ENCODE assay signal across 10 cellular contexts in the genomic region with DNA sequence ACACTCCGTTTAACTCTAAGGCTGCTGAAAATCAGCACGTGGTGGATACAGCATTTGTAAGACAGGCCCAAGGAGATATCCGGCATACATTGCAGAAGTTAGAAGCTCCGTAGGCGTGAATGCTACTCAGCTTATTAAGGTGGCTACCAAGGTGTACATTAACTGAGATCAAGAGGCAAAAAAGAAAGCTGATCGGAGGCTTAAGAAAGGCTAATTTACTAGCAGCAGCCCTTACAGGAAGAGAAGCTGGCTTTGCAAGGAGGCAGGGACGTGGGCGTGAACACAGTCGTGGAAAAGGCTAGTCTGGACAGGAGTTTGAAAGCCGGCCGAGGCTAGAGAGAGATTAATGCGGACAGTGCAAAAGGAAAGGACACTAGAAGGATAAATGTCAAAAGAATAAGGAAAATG. TPM values are rescaled to one million over a fixed set of nuclear protein-coding genes. Genes with fewer than 3 reads are reported as not detected.
A peak's percentile ranks its signal among the peaks of the same experiment; 100 is the strongest.
DNase-seq lines count a peak whose midpoint lies in the region; ATAC-seq and TF ChIP-seq lines count a peak whose summit lies in the region.
"Had no signal": no experiment of that assay in that cellular context is flagged by ENCODE, and none has a peak within 500 bp of the region (broad histone marks: within the 10 kb centered on the region; RNA-seq: fewer than 3 reads in every experiment).

No MANE protein-coding gene starts in this region.

- H3K4me1 Mint-ChIP-seq in activated naive CD8-positive, alpha-beta T cell treated with anti-CD3 and anti-CD28 coated beads, Interleukin-2, amount 10 ng/mL, durations not matched to agents 7 days and 5 days, result no peaks in the 10 kb centered on the region
- H3K4me1 Mint-ChIP-seq in activated naive CD8-positive, alpha-beta T cell treated with anti-CD3 and anti-CD28 coated beads for 36 hours, result no peaks in the 10 kb centered on the region

- H3K4me3 ChIP-seq in effector memory CD4-positive, alpha-beta T cell (ENCODE audit: insufficient read depth, low read depth, low read length, poor library complexity, severe bottlenecking), result no peak overlapping the region
- H3K4me3 ChIP-seq in muscle layer of duodenum (ENCODE audit: low read depth in 1 of 2, low read length in 2 of 2) (peak overlapping the region; percentile 82 to 84), BE2C (ENCODE audit: low read depth, low read length) (no peak overlapping the region)

- H3K27me3 Mint-ChIP-seq in activated naive CD8-positive, alpha-beta T cell treated with anti-CD3 and anti-CD28 coated beads, Interleukin-2, amount 10 ng/mL, durations not matched to agents 7 days and 5 days, result peaks cover 2% of the 10 kb centered on the region
- no peaks in the 10 kb centered on the region for H3K27me3 Mint-ChIP-seq in activated naive CD8-positive, alpha-beta T cell treated with anti-CD3 and anti-CD28 coated beads for 36 hours

- H3K27me3 ChIP-seq in effector memory CD4-positive, alpha-beta T cell (replicated peaks; ENCODE audit: control insufficient read depth, insufficient read depth, low read length, poor library complexity, severe bottlenecking), result no peaks in the 10 kb centered on the region
- H3K27me3 ChIP-seq in muscle layer of duodenum (ENCODE audit: low read depth, low read length), result no peaks in the 10 kb centered on the region
- no peaks in the 10 kb centered on the region for H3K27me3 ChIP-seq in BE2C

- H3K4me3 Mint-ChIP-seq in activated naive CD8-positive, alpha-beta T cell treated with anti-CD3 and anti-CD28 coated beads, Interleukin-2, amount 10 ng/mL, durations not matched to agents 7 days and 5 days, result no peak overlapping the region
- no peak overlapping the region for H3K4me3 Mint-ChIP-seq in activated naive CD8-positive, alpha-beta T cell treated with anti-CD3 and anti-CD28 coated beads for 36 hours

- H3K9me3 Mint-ChIP-seq in activated naive CD8-positive, alpha-beta T cell treated with anti-CD3 and anti-CD28 coated beads, Interleukin-2, amount 10 ng/mL, durations not matched to agents 7 days and 5 days, result no peaks in the 10 kb centered on the region
- no peaks in the 10 kb centered on the region for H3K9me3 Mint-ChIP-seq in activated naive CD8-positive, alpha-beta T cell treated with anti-CD3 and anti-CD28 coated beads for 36 hours

- H3K27ac Mint-ChIP-seq in activated naive CD8-positive, alpha-beta T cell treated with anti-CD3 and anti-CD28 coated beads, Interleukin-2, amount 10 ng/mL, durations not matched to agents 7 days and 5 days, result no peak overlapping the region
- H3K27ac Mint-ChIP-seq in activated naive CD8-positive, alpha-beta T cell treated with anti-CD3 and anti-CD28 coated beads for 36 hours, result no peak overlapping the region

- ATAC-seq in activated naive CD8-positive, alpha-beta T cell treated with anti-CD3 and anti-CD28 coated beads, Interleukin-2, amount 10 ng/mL, durations not matched to agents 7 days and 5 days (ENCODE audit: low read depth), result peak; percentile 29
- no peak for ATAC-seq in GM18511 (IDR thresholded peaks at IDR 0.05; ENCODE audit: unreplicated experiment)

- TF ChIP-seq CTCF in BE2C (IDR thresholded peaks at IDR 0.05; ENCODE audit: low read depth, low read length), result no peak

- no peak for DNase-seq in activated naive CD8-positive, alpha-beta T cell treated with anti-CD3 and anti-CD28 coated beads, Interleukin-2, amount 10 ng/mL, durations not matched to agents 7 days and 5 days
- no peak for DNase-seq in activated naive CD8-positive, alpha-beta T cell treated with anti-CD3 and anti-CD28 coated beads for 36 hours
- DNase-seq in effector memory CD4-positive, alpha-beta T cell, result no peak
- DNase-seq in ureter (ENCODE audit: low spot score), result peak; percentile 79
- DNase-seq in 8988T, result no peak
- DNase-seq in BE2C, result no peak
- DNase-seq: DMS153, hippocampal formation had no signal

- no peaks in the 10 kb centered on the region for H3K36me3 ChIP-seq in effector memory CD4-positive, alpha-beta T cell (ENCODE audit: control insufficient read depth, insufficient read depth, low read length)
- H3K36me3 ChIP-seq in muscle layer of duodenum (ENCODE audit: control insufficient read depth in 1 of 2, insufficient read depth in 2 of 2, low read length in 2 of 2), result peaks cover 0 to 6% of the 10 kb centered on the region in 2 donors
- no peaks in the 10 kb centered on the region for H3K36me3 ChIP-seq in BE2C

- peak overlapping the region; percentile 59 for H3K27ac ChIP-seq in effector memory CD4-positive, alpha-beta T cell (ENCODE audit: insufficient read depth, low read length, poor library complexity, severe bottlenecking)
- peak overlapping the region; percentile 92 for H3K27ac ChIP-seq in muscle layer of duodenum (ENCODE audit: low read length)

- no peaks in the 10 kb centered on the region for H3K9me3 ChIP-seq in effector memory CD4-positive, alpha-beta T cell (ENCODE audit: control insufficient read depth, low read length)
- H3K9me3 ChIP-seq in muscle layer of duodenum (ENCODE audit: control insufficient read depth in 1 of 2, low read length in 2 of 2) (no peaks in the 10 kb centered on the region), BE2C (no peaks in the 10 kb centered on the region)

- H3K36me3 Mint-ChIP-seq in activated naive CD8-positive, alpha-beta T cell treated with anti-CD3 and anti-CD28 coated beads, Interleukin-2, amount 10 ng/mL, durations not matched to agents 7 days and 5 days, result no peaks in the 10 kb centered on the region
- no peaks in the 10 kb centered on the region for H3K36me3 Mint-ChIP-seq in activated naive CD8-positive, alpha-beta T cell treated with anti-CD3 and anti-CD28 coated beads for 36 hours

- H3K4me1 ChIP-seq in effector memory CD4-positive, alpha-beta T cell (ENCODE audit: control insufficient read depth, insufficient read depth, low read length, poor library complexity, severe bottlenecking), result peaks cover 11% of the 10 kb centered on the region
- H3K4me1 ChIP-seq in muscle layer of duodenum (ENCODE audit: control insufficient read depth in 1 of 2, insufficient read depth in 2 of 2, low read length in 2 of 2) (peaks cover 0 to 10% of the 10 kb centered on the region in 2 donors), BE2C (no peaks in the 10 kb centered on the region)

- POLR2A ChIA-PET in activated naive CD8-positive, alpha-beta T cell treated with anti-CD3 and anti-CD28 coated beads, Interleukin-2, amount 10 ng/mL, durations not matched to agents 7 days and 5 days (lab: Charles Lee), result interaction anchor here (0.6 to 1.4 kb wide), 8 partner anchors 17 to 1244 kb away, joined by 3 to 13 read pairs (median 4); partner anchors contain the start of genes HADHA, HADHB and SELENOI

RNA-seq across cellular contexts. Expression of gene SELENOI, which starts 45.7 kb away (rescaled TPM):
- total RNA-seq in activated naive CD8-positive, alpha-beta T cell treated with anti-CD3 and anti-CD28 coated beads, Interleukin-2, amount 10 ng/mL, durations not matched to agents 7 days and 5 days, result 10 to 100 TPM; 26.4 TPM
- 10 to 100 TPM; 59.0 to 60.6 TPM for total RNA-seq in activated naive CD8-positive, alpha-beta T cell treated with anti-CD3 and anti-CD28 coated beads for 36 hours
- total RNA-seq in ureter, result 35.7 TPM
- 15.4 TPM for polyA plus RNA-seq in BE2C (2012; ENCODE audit: insufficient read depth, insufficient read length, low read depth)

RNA-seq across cellular contexts. Expression of gene ADGRF3, which starts 46.4 kb away (rescaled TPM):
- total RNA-seq in activated naive CD8-positive, alpha-beta T cell treated with anti-CD3 and anti-CD28 coated beads, Interleukin-2, amount 10 ng/mL, durations not matched to agents 7 days and 5 days, result 1 to 10 TPM; 5.7 to 7.0 TPM
- 1 to 10 TPM; 4.4 to 5.2 TPM for total RNA-seq in activated naive CD8-positive, alpha-beta T cell treated with anti-CD3 and anti-CD28 coated beads for 36 hours
- 0.89 TPM for total RNA-seq in ureter
- 0.12 TPM for polyA plus RNA-seq in BE2C (2012; ENCODE audit: insufficient read depth, insufficient read length, low read depth)

RNA-seq across cellular contexts. Expression of gene HADHB, which starts 55.5 kb away (rescaled TPM):
- total RNA-seq in activated naive CD8-positive, alpha-beta T cell treated with anti-CD3 and anti-CD28 coated beads, Interleukin-2, amount 10 ng/mL, durations not matched to agents 7 days and 5 days, result 10 to 100 TPM; 68.1 to 72.7 TPM
- total RNA-seq in activated naive CD8-positive, alpha-beta T cell treated with anti-CD3 and anti-CD28 coated beads for 36 hours, result 10 to 100 TPM; 70.2 to 73.2 TPM
- 151 TPM for total RNA-seq in ureter
- polyA plus RNA-seq in BE2C (2012; ENCODE audit: insufficient read depth, insufficient read length, low read depth), result 71.5 TPM

RNA-seq across cellular contexts. Expression of gene HADHA, which starts 55.8 kb away (rescaled TPM):
- total RNA-seq in activated naive CD8-positive, alpha-beta T cell treated with anti-CD3 and anti-CD28 coated beads, Interleukin-2, amount 10 ng/mL, durations not matched to agents 7 days and 5 days, result 100 to 1,000 TPM; 104 to 113 TPM
- total RNA-seq in activated naive CD8-positive, alpha-beta T cell treated with anti-CD3 and anti-CD28 coated beads for 36 hours, result 100 to 1,000 TPM; 119 to 120 TPM
- total RNA-seq in ureter, result 154 TPM
- polyA plus RNA-seq in BE2C (2012; ENCODE audit: insufficient read depth, insufficient read length, low read depth), result 126 TPM

Comparison
In these comparisons a context has a peak if more than half of its experiments do, and no peak if none do; other contexts are left out.
1. H3K4me3 ChIP-seq: peak in muscle layer of duodenum (2 of 2); none in effector memory CD4-positive, alpha-beta T cell (single experiment) and BE2C (single experiment).